In the genomic region with DNA sequence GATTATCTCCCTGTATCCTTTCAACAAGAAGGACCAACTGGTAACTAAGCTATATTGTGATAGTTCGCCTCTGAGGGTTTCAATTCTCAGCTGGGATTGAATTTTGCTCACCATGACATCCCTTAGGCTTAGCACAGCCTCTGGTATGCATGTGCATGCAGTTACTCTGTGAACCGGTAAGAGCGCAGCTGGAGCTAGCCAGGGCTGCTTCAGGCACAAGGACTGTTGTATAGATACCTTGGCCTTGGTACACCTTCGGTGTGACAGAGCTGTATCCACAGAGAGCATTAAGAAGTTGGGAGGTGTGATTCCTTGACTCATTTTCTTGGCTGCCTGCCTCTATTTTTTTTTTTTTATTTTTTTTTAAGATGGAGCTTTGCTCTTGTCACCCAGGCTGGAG, we compare ENCODE assay signal across 1 cellular context.
TF ChIP-seq lines count a peak whose summit lies in the region.

No MANE protein-coding gene starts in this region.

TF ChIP-seq in A549, 52 proteins besides CTCF, POLR2A, EP300 and RAD21 (continued from another document):
- TF ChIP-seq ZSCAN20 (CRISPR knock-in tag; IDR thresholded peaks at IDR 0.05), result no peak
